In genomic region chr12:47977046-47977771, GRCh38 we compare ENCODE assay signal across 29 cellular contexts. TPM values are rescaled to one million over a fixed set of nuclear protein-coding genes. Genes with fewer than 3 reads are reported as not detected.
"Had no signal": no experiment of that assay in that cellular context is flagged by ENCODE, and none has a peak within 500 bp of the region (broad histone marks: within the 10 kb centered on the region; RNA-seq: fewer than 3 reads in every experiment).

No MANE protein-coding gene starts in this region.

- H3K27ac ChIP-seq: gastroesophageal sphincter, hepatocyte, left ventricle myocardium inferior, pancreas, thoracic aorta, uterus had no signal

- DNase-seq: activated CD4-positive, alpha-beta T cell treated with anti-CD3 and anti-CD28 coated beads for 4 hours; activated CD4-positive, alpha-beta T cell treated with anti-CD3 and anti-CD28 coated beads, Interleukin-2, amount 50 U/mL, for 48 hours; activated CD8-positive, alpha-beta memory T cell treated with anti-CD3 and anti-CD28 coated beads for 24 hours; activated effector memory CD4-positive, alpha-beta T cell treated with Interleukin-2 at 50 U/mL for 16 hours; activated naive CD4-positive, alpha-beta T cell treated with anti-CD3 and anti-CD28 coated beads, Interleukin-2, amount 50 U/mL, for 16 hours; activated naive CD8-positive, alpha-beta T cell treated with anti-CD3 and anti-CD28 coated beads, Interleukin-2, amount 50 U/mL, for 24 hours; amygdala; effector CD8-positive, alpha-beta T cell; erythroblast; islet precursor cell; left ventricle myocardium inferior; naive B cell; nephron progenitor cell; nucleus accumbens; pancreas; right cardiac atrium; stimulated activated CD4-positive, alpha-beta T cell treated with anti-CD3 and anti-CD28 coated beads, Interleukin-2, amount 100 ng/mL, for 48 hours; stimulated activated naive CD4-positive, alpha-beta T cell treated with Interleukin-2 at 50 U/mL for 16 hours; uterus had no signal

- H3K36me3 ChIP-seq: gastroesophageal sphincter, left ventricle myocardium inferior, pancreas, thoracic aorta, uterus had no signal

- H3K27ac Mint-ChIP-seq: activated naive CD8-positive, alpha-beta T cell treated with anti-CD3 and anti-CD28 coated beads, Interleukin-2, amount 50 U/mL, for 24 hours; mesothelial cell of epicardium; type B pancreatic cell had no signal

- H3K27me3 ChIP-seq: hepatocyte, pancreas, uterus had no signal

- H3K79me2 ChIP-seq: hepatocyte had no signal

- H3K4me1 ChIP-seq: gastroesophageal sphincter, left ventricle myocardium inferior, pancreas, uterus had no signal

- H3K4me3 ChIP-seq: gastroesophageal sphincter, hepatocyte, left ventricle myocardium inferior, pancreas, thoracic aorta, uterus had no signal

- H3K4me2 ChIP-seq: hepatocyte had no signal

- H3K36me3 Mint-ChIP-seq: naive B cell had no signal

- H2AFZ ChIP-seq: hepatocyte had no signal

- H3K9me3 Mint-ChIP-seq: activated naive CD8-positive, alpha-beta T cell treated with anti-CD3 and anti-CD28 coated beads, Interleukin-2, amount 50 U/mL, for 24 hours; mesothelial cell of epicardium; naive B cell; nephron progenitor cell; type B pancreatic cell had no signal

- H3K9me3 ChIP-seq: gastroesophageal sphincter, left ventricle myocardium inferior, pancreas, thoracic aorta, uterus had no signal

- ATAC-seq: activated naive CD8-positive, alpha-beta T cell treated with anti-CD3 and anti-CD28 coated beads, Interleukin-2, amount 50 U/mL, for 24 hours; gastroesophageal sphincter; pancreas; right cardiac atrium had no signal

- FAIRE-seq: colon, endometrium, pancreas had no signal

RNA-seq across cellular contexts. Expression of gene COL2A1, which starts 27.1 kb away (rescaled TPM):
- total RNA-seq: dermis microvascular lymphatic vessel endothelial cell, gastroesophageal sphincter, left ventricle myocardium inferior, pulmonary artery endothelial cell, right cardiac atrium, subcutaneous adipose tissue had no signal
